Comparison of ENCODE assay signal across 1 cellular context in genomic region chr12:12323606-12324005, GRCh38.
TF ChIP-seq lines count a peak whose summit lies in the region.

No MANE protein-coding gene starts in this region.

TF ChIP-seq in IMR-90, 13 proteins besides CTCF, POLR2A, EP300 and RAD21:
- TF ChIP-seq, protein P1, sequence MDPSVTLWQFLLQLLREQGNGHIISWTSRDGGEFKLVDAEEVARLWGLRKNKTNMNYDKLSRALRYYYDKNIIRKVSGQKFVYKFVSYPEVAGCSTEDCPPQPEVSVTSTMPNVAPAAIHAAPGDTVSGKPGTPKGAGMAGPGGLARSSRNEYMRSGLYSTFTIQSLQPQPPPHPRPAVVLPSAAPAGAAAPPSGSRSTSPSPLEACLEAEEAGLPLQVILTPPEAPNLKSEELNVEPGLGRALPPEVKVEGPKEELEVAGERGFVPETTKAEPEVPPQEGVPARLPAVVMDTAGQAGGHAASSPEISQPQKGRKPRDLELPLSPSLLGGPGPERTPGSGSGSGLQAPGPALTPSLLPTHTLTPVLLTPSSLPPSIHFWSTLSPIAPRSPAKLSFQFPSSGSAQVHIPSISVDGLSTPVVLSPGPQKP (IDR thresholded peaks at IDR 0.05; ENCODE audit: borderline replicate concordance, low read depth, low read length) = no peak
- no peak for TF ChIP-seq MAFK (IDR thresholded peaks at IDR 0.05; ENCODE audit: low read depth, low read length)
- no peak for TF ChIP-seq CHD1 (IDR thresholded peaks at IDR 0.05; ENCODE audit: low read depth, low read length)
- TF ChIP-seq SMC3 (IDR thresholded peaks at IDR 0.05; ENCODE audit: low read depth, low read length) = no peak
- no peak for TF ChIP-seq RFX5 (IDR thresholded peaks at IDR 0.05; ENCODE audit: low read depth, low read length)
- no peak for TF ChIP-seq BHLHE40 (IDR thresholded peaks at IDR 0.05; ENCODE audit: low read depth, low read length)
- TF ChIP-seq CEBPB (IDR thresholded peaks at IDR 0.05; ENCODE audit: low read depth, low read length) = no peak
- no peak for TF ChIP-seq NFE2L2 (IDR thresholded peaks at IDR 0.05; ENCODE audit: low read depth, low read length)
- no peak for TF ChIP-seq MXI1 (IDR thresholded peaks at IDR 0.05; ENCODE audit: borderline replicate concordance, low read depth, low read length)
- TF ChIP-seq MAZ (IDR thresholded peaks at IDR 0.05; ENCODE audit: borderline replicate concordance, low read depth, low read length) = no peak
- TF ChIP-seq FOS (IDR thresholded peaks at IDR 0.05; ENCODE audit: low read depth, low read length) = no peak
- TF ChIP-seq RCOR1 (IDR thresholded peaks at IDR 0.05; ENCODE audit: insufficient replicate concordance, low read length) = no peak
- TF ChIP-seq, protein P2, sequence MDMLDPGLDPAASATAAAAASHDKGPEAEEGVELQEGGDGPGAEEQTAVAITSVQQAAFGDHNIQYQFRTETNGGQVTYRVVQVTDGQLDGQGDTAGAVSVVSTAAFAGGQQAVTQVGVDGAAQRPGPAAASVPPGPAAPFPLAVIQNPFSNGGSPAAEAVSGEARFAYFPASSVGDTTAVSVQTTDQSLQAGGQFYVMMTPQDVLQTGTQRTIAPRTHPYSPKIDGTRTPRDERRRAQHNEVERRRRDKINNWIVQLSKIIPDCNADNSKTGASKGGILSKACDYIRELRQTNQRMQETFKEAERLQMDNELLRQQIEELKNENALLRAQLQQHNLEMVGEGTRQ (IDR thresholded peaks at IDR 0.05; ENCODE audit: low read depth, low read length) = no peak
